8 cellular contexts compared by ENCODE assay signal in genomic region chr18:70069381-70069780, GRCh38.
"Had no signal": no experiment of that assay in that cellular context is flagged by ENCODE, and none has a peak within 500 bp of the region (broad histone marks: within the 10 kb centered on the region; RNA-seq: fewer than 3 reads in every experiment).

No MANE protein-coding gene starts in this region.

- H3K27ac Mint-ChIP-seq: GM23338, HFFc6, IgD-negative memory B cell had no signal

- H2AFZ ChIP-seq: GM23338 had no signal

- H3K9me3 ChIP-seq: HAP-1 had no signal

- H3K4me1 ChIP-seq: HAP-1 had no signal

- H3K4me3 ChIP-seq: GM23338, HAP-1 had no signal

- H3K9me3 Mint-ChIP-seq: GM23338, HFFc6, IgD-negative memory B cell had no signal

- H3K4me3 Mint-ChIP-seq: GM23338, HFFc6, IgD-negative memory B cell had no signal

- ATAC-seq: GM23338, HCT116 had no signal

- H3K4me2 ChIP-seq: GM23338 had no signal

- H3K4me1 Mint-ChIP-seq: IgD-negative memory B cell had no signal

- H3K27ac ChIP-seq: HL-60 had no signal

- DNase-seq: H7, HFFc6, KG1 had no signal

- H3K27me3 Mint-ChIP-seq: IgD-negative memory B cell had no signal

- H3K36me3 ChIP-seq: HAP-1 had no signal
